ENCODE assay signal across 21 cellular contexts in the genomic region with DNA sequence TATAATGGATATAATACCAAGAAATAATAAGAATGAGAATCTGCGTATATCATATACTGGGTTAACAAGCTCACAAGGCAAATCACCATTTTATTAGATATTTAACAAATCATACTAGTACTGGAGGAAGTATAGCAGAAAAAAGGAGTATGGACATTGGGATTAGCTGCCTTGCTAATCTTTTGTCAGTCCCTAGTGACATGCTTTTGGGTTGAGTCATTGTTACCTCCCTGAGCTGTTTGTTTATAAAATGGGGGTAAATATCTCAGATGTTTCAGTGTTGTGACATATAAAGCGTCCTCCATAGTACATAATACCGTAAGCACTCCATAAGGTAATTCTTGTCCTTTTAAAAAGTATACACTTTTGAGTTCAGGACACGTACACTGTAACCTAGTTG.
DNase-seq lines count a peak whose midpoint lies in the region; ATAC-seq and TF ChIP-seq lines count a peak whose summit lies in the region.
"Had no signal": no experiment of that assay in that cellular context is flagged by ENCODE, and none has a peak within 500 bp of the region (broad histone marks: within the 10 kb centered on the region; RNA-seq: fewer than 3 reads in every experiment).

No MANE protein-coding gene starts in this region.

- H3K9me2 ChIP-seq in GM23338 (ENCODE audit: insufficient read depth): no peaks in the 10 kb centered on the region; the same call in 1 of the 2 replicates
- no peaks in the 10 kb centered on the region for H3K9me2 ChIP-seq in PC-3 (replicated peaks; ENCODE audit: low read length)

- no peak overlapping the region for H3K27ac Mint-ChIP-seq in GM23338
- H3K27ac Mint-ChIP-seq: B cell; effector memory CD8-positive, alpha-beta T cell; naive thymus-derived CD8-positive, alpha-beta T cell had no signal

- no peak for TF ChIP-seq POLR2A in gastrocnemius medialis (IDR thresholded peaks at IDR 0.05)

- no peak overlapping the region for H2AK5ac ChIP-seq in trophoblast cell (ENCODE audit: low read length)

- H3K9ac ChIP-seq in PC-3 (ENCODE audit: low read length): peak overlapping the region; percentile 41; the same call in 1 of the 2 replicates
- no peak overlapping the region for H3K9ac ChIP-seq in trophoblast cell (ENCODE audit: low read length)

- H4K91ac ChIP-seq in trophoblast cell (ENCODE audit: low read depth, low read length): no peak overlapping the region

- no peak overlapping the region for H2BK5ac ChIP-seq in trophoblast cell (ENCODE audit: low read depth, low read length, poor library complexity)

- BruUV-seq in PC-3 (replicated peaks; lab: Mats Ljungman, UMichigan): no TSS peak

- H3K27me3 ChIP-seq in GM23338 (ENCODE audit: insufficient read depth) (no peaks in the 10 kb centered on the region), PC-3 (ENCODE audit: low read length) (no peaks in the 10 kb centered on the region), trophoblast cell (ENCODE audit: insufficient read depth, low read length) (no peaks in the 10 kb centered on the region), gastrocnemius medialis (no peaks in the 10 kb centered on the region)

- H2AFZ ChIP-seq in GM23338 (no peak overlapping the region), PC-3 (ENCODE audit: low read length) (peak overlapping the region; percentile 35; the same call in 1 of the 2 replicates), trophoblast cell (ENCODE audit: insufficient read depth, low read length, poor library complexity) (no peak overlapping the region)

- H2BK120ac ChIP-seq in trophoblast cell (ENCODE audit: insufficient read depth, low read length, poor library complexity): no peak overlapping the region

- 0 out of 2 replicates have a peak, but pooled peaks cover 10% of the 10 kb centered on the region for H3K4me1 ChIP-seq in GM23338 (ENCODE audit: insufficient read depth)
- peaks cover 55% of the 10 kb centered on the region for H3K4me1 ChIP-seq in PC-3 (ENCODE audit: insufficient read depth, low read length)
- H3K4me1 ChIP-seq in trophoblast cell (ENCODE audit: control insufficient read depth in 1 of 2, insufficient read depth in 2 of 2, low read length in 2 of 2): no peaks in the 10 kb centered on the region
- peaks cover 7 to 10% of the 10 kb centered on the region in 2 donors for H3K4me1 ChIP-seq in gastrocnemius medialis
- H3K4me1 ChIP-seq: Caco-2 had no signal

- no peak overlapping the region for H3K4ac ChIP-seq in trophoblast cell (ENCODE audit: low read depth, low read length)

- CTCF ChIA-PET in PC-3 (lab: Charles Lee) (no interaction called here), GM10248 (lab: Yijun Ruan, JAX) (no interaction called here)

- H3K18ac ChIP-seq in trophoblast cell (ENCODE audit: low read length): no peak overlapping the region

- no peak overlapping the region for H4K12ac ChIP-seq in trophoblast cell (ENCODE audit: low read depth, low read length)

- H3K9me3 ChIP-seq in PC-3 (ENCODE audit: low read length) (no peaks in the 10 kb centered on the region), trophoblast cell (ENCODE audit: insufficient read depth, low read depth, low read length) (no peaks in the 10 kb centered on the region), gastrocnemius medialis (no peaks in the 10 kb centered on the region)
- H3K9me3 ChIP-seq: Caco-2 had no signal

- WGBS in trophoblast cell (ENCODE audit: extremely low coverage, insufficient coverage, insufficient read length): no CpG with 5 or more reads among the region's 4 CpGs

- H3K36me3 Mint-ChIP-seq in GM23338 (ENCODE audit: low read depth): no peaks in the 10 kb centered on the region
- H3K36me3 Mint-ChIP-seq: naive thymus-derived CD8-positive, alpha-beta T cell had no signal

- H3K79me1 ChIP-seq in trophoblast cell (ENCODE audit: low read length): no peaks in the 10 kb centered on the region

- H2BK12ac ChIP-seq in trophoblast cell (ENCODE audit: low read length): no peak overlapping the region

- intact Hi-C loops in PC-3 (cut with micrococcal nuclease): no loop called here
- intact Hi-C loops in gastrocnemius medialis (cut with DNase I; ENCODE audit: low total_unique reads): no loop called here

- POLR2A ChIA-PET in PC-3 (lab: Charles Lee; ENCODE audit: unreplicated experiment): no interaction called here
- POLR2A ChIA-PET in GM10248 (lab: Yijun Ruan, JAX): no interaction called here

- no peak overlapping the region for H3K27ac ChIP-seq in GM23338 (ENCODE audit: low read depth)
- H3K27ac ChIP-seq in PC-3 (ENCODE audit: low read length): peak overlapping the region; percentile 88
- H3K27ac ChIP-seq in epithelial cell of prostate: peak overlapping the region; percentile 91
- no peak overlapping the region for H3K27ac ChIP-seq in trophoblast cell (ENCODE audit: low read depth, low read length)
- H3K27ac ChIP-seq in gastrocnemius medialis: no peak overlapping the region
- H3K27ac ChIP-seq: HL-60, skin epidermis, WERI-Rb-1 had no signal

- no peak overlapping the region for H4K8ac ChIP-seq in trophoblast cell (ENCODE audit: low read depth, low read length)

- in situ Hi-C loops in gastrocnemius medialis (cut with MboI; ENCODE audit: low sequenced_read_pairs in 4 of 4): no loop called here

- H3K36me3 ChIP-seq in GM23338 (ENCODE audit: insufficient read depth) (no peaks in the 10 kb centered on the region), PC-3 (ENCODE audit: low read depth, low read length) (no peaks in the 10 kb centered on the region), trophoblast cell (ENCODE audit: control insufficient read depth in 1 of 2, insufficient read depth in 2 of 2, low read length in 2 of 2) (no peaks in the 10 kb centered on the region), gastrocnemius medialis (no peaks in the 10 kb centered on the region)
- H3K36me3 ChIP-seq: WERI-Rb-1 had no signal

- H3K4me2 ChIP-seq in GM23338: no peak overlapping the region
- H3K4me2 ChIP-seq in PC-3 (ENCODE audit: low read length): peak overlapping the region; percentile 74
- no peak overlapping the region for H3K4me2 ChIP-seq in trophoblast cell (ENCODE audit: low read length)

- DNase-seq in GM23338 (ENCODE audit: low spot score): peak; percentile 8
- peak; percentile 84 for DNase-seq in PC-3
- DNase-seq in epithelial cell of prostate (ENCODE audit: low read depth, low spot score): no peak
- peak; percentile 38 to 85 for DNase-seq in trophoblast cell
- DNase-seq in omental fat pad (ENCODE audit: low spot score): no peak
- DNase-seq in GM10248 (ENCODE audit: extremely low spot score): no peak
- DNase-seq in gastrocnemius medialis: no peak
- DNase-seq in KG1 (lab: John Stamatoyannopoulos, UW): no peak
- DNase-seq: central memory CD4-positive, alpha-beta T cell; effector memory CD8-positive, alpha-beta T cell; mammary epithelial cell; naive thymus-derived CD8-positive, alpha-beta T cell; NCI-H1436 treated with DMSO at 0.1 percent for 48 hours; posterior cingulate gyrus; T-helper 1 cell; WERI-Rb-1 had no signal

- no peak overlapping the region for H3K4me3 Mint-ChIP-seq in GM23338
- H3K4me3 Mint-ChIP-seq: B cell; effector memory CD8-positive, alpha-beta T cell; naive thymus-derived CD8-positive, alpha-beta T cell had no signal

- H3K9me3 Mint-ChIP-seq in GM23338: no peaks in the 10 kb centered on the region
- H3K9me3 Mint-ChIP-seq: effector memory CD8-positive, alpha-beta T cell; naive thymus-derived CD8-positive, alpha-beta T cell had no signal

- peaks cover 18% of the 10 kb centered on the region; the same call in 2 of the 3 replicates for H3K4me1 Mint-ChIP-seq in GM23338
- H3K4me1 Mint-ChIP-seq: B cell; naive thymus-derived CD8-positive, alpha-beta T cell had no signal

- H4K20me1 ChIP-seq in GM23338 (replicated peaks; ENCODE audit: insufficient read depth): no peaks in the 10 kb centered on the region
- no peaks in the 10 kb centered on the region for H4K20me1 ChIP-seq in PC-3 (ENCODE audit: low read length)

- no peak overlapping the region for H3K14ac ChIP-seq in trophoblast cell (ENCODE audit: low read length)

- H3K79me2 ChIP-seq in GM23338 (replicated peaks; ENCODE audit: insufficient read depth) (no peaks in the 10 kb centered on the region), PC-3 (ENCODE audit: low read length) (no peaks in the 10 kb centered on the region), trophoblast cell (ENCODE audit: control insufficient read depth, insufficient read depth, low read length, poor library complexity) (no peaks in the 10 kb centered on the region)

- H3K4me3 ChIP-seq in GM23338: no peak overlapping the region
- 0 out of 2 replicates have a peak overlapping the region, but pooled peaks have one; percentile 35 for H3K4me3 ChIP-seq in PC-3 (ENCODE audit: low read length)
- H3K4me3 ChIP-seq in trophoblast cell (ENCODE audit: low read depth, low read length): no peak overlapping the region
- no peak overlapping the region for H3K4me3 ChIP-seq in gastrocnemius medialis
- H3K4me3 ChIP-seq: skin epidermis had no signal

- ATAC-seq in GM23338: no peak
- ATAC-seq in PC-3: peak; percentile 59
- no peak for ATAC-seq in omental fat pad (ENCODE audit: low FRiP score)
- no peak for ATAC-seq in gastrocnemius medialis
- ATAC-seq: effector memory CD8-positive, alpha-beta T cell; naive thymus-derived CD8-positive, alpha-beta T cell; Right ventricle myocardium inferior had no signal

- H3K27me3 Mint-ChIP-seq in GM23338 (ENCODE audit: insufficient read depth, low read depth, poor library complexity): peaks cover 1% of the 10 kb centered on the region
- H3K27me3 Mint-ChIP-seq: B cell; effector memory CD8-positive, alpha-beta T cell had no signal

- H3K23ac ChIP-seq in trophoblast cell (ENCODE audit: low read length): no peak overlapping the region

- no peaks in the 10 kb centered on the region for H3F3A ChIP-seq in GM23338 (replicated peaks; ENCODE audit: low read depth)
- no peaks in the 10 kb centered on the region for H3F3A ChIP-seq in PC-3 (ENCODE audit: low read length, unreplicated experiment)

- TF ChIP-seq CTCF in GM23338 (conservative IDR thresholded peaks at IDR 0.05; ENCODE audit: low read depth in 2 of 2) (no peak), PC-3 (conservative IDR thresholded peaks at IDR 0.05; ENCODE audit: low read depth, low read length) (no peak), omental fat pad (IDR thresholded peaks at IDR 0.05) (no peak), GM10248 (IDR thresholded peaks at IDR 0.05; ENCODE audit: control extremely low read depth, extremely low read depth, low read depth, missing control alignments) (no peak), gastrocnemius medialis (IDR thresholded peaks at IDR 0.05 in 4 of 5, conservative IDR thresholded peaks at IDR 0.05 in 1 of 5) (no peak)

Comparison
In these comparisons a context has a peak if more than half of its experiments do, and no peak if none do; other contexts are left out.
1. DNase-seq: peak in GM23338 (single experiment), PC-3 (single experiment) and trophoblast cell (2 of 2); none in epithelial cell of prostate (single experiment), omental fat pad (single experiment), GM10248 (single experiment), gastrocnemius medialis (0 of 2) and KG1 (single experiment).
2. H3K27ac ChIP-seq: peak in PC-3 (single experiment) and epithelial cell of prostate (single experiment); none in GM23338 (single experiment), trophoblast cell (single experiment) and gastrocnemius medialis (0 of 4).